ENCODE assay signal across 8 cellular contexts in genomic region chr15:78638658-78639314, GRCh38. TPM values are rescaled to one million over a fixed set of nuclear protein-coding genes. Genes with fewer than 3 reads are reported as not detected.
A peak's percentile ranks its signal among the peaks of the same experiment; 100 is the strongest.
DNase-seq lines count a peak whose midpoint lies in the region; ATAC-seq and TF ChIP-seq lines count a peak whose summit lies in the region.

No MANE protein-coding gene starts in this region.

- peak; percentile 61 for TF ChIP-seq CTCF in astrocyte of the spinal cord (IDR thresholded peaks at IDR 0.05; ENCODE audit: low read depth, low read length)

- DNase-seq in ELR (ENCODE audit: low read depth) (peak; percentile 60), LHCN-M2 (ENCODE audit: low read depth) (peak; percentile 35), SJCRH30 (peak; percentile 69 to 84), astrocyte of the spinal cord (ENCODE audit: low read depth, low spot score) (peak; percentile 25), kidney tubule cell (ENCODE audit: low spot score) (peak; percentile 48)
- peak; percentile 15 for DNase-seq in stimulated activated CD8-positive, alpha-beta memory T cell treated with anti-CD3 and anti-CD28 coated beads, Interleukin-15, amount 100 ng/mL, for 1 hour (ENCODE audit: low read depth)
- DNase-seq in NK-92 treated with Interleukin-12 subunit alpha and Interleukin-12 subunit beta, amount 100 ng/mL, for 24 hours (lab: John Stamatoyannopoulos, UW) = no peak

- in situ Hi-C loops in astrocyte of the spinal cord (cut with HindIII; ENCODE audit: low sequenced_read_pairs) = no loop called here

- no peaks in the 10 kb centered on the region for H3K9me3 ChIP-seq in SJCRH30 (replicated peaks)

- H3K4me1 ChIP-seq in SJCRH30 = no peaks in the 10 kb centered on the region

- no peaks in the 10 kb centered on the region for H3K36me3 ChIP-seq in SJCRH30

- H3K27ac ChIP-seq in SJCRH30 = no peak overlapping the region

- peaks cover 4% of the 10 kb centered on the region; the same call in 1 of the 2 replicates for H3K27me3 ChIP-seq in SJCRH30

- H3K4me3 ChIP-seq in SJCRH30 (no peak overlapping the region), astrocyte of the spinal cord (ENCODE audit: low read depth, low read length) (no peak overlapping the region)

- ATAC-seq in HG02798 (IDR thresholded peaks at IDR 0.05; ENCODE audit: poor library complexity, unreplicated experiment) = no peak

RNA-seq across cellular contexts. Expression of gene CHRNB4, which starts 2.2 kb away (rescaled TPM):
- not detected in 2 replicates for total RNA-seq in LHCN-M2 (2014; rRNA removed)
- not detected for polyA plus RNA-seq in LHCN-M2 (2012)
- 0.06 TPM in 1 of 2 replicates, not detected in the other for total RNA-seq in SJCRH30 (2014; rRNA removed; shearing (Covaris generic))

RNA-seq across cellular contexts. Expression of gene CHRNA3, which starts 18.0 kb away (rescaled TPM):
- total RNA-seq in LHCN-M2 (2014; rRNA removed) = not detected in 2 replicates
- 0.04 TPM for polyA plus RNA-seq in LHCN-M2 (2012)
- not detected in 2 replicates for total RNA-seq in SJCRH30 (2014; rRNA removed; shearing (Covaris generic))
